11 cellular contexts compared by ENCODE assay signal in genomic region chr6:46323312-46323965, GRCh38.
DNase-seq lines count a peak whose midpoint lies in the region; ATAC-seq and TF ChIP-seq lines count a peak whose summit lies in the region.
"Had no signal": no experiment of that assay in that cellular context is flagged by ENCODE, and none has a peak within 500 bp of the region (broad histone marks: within the 10 kb centered on the region; RNA-seq: fewer than 3 reads in every experiment).

No MANE protein-coding gene starts in this region.

- DNase-seq in COLO829 (ENCODE audit: low spot score) (peak; percentile 26), LoVo (ENCODE audit: low spot score) (peak; percentile 17), osteoblast (ENCODE audit: insufficient read length, low spot score, missing footprints) (peak; percentile 88), G401 (ENCODE audit: low spot score) (no peak)
- no peak for DNase-seq in central memory CD8-positive, alpha-beta T cell (ENCODE audit: low spot score in 2 of 2)
- DNase-seq in stimulated activated naive B cell treated with anti-CD40 and anti-IgM and Interleukin-4, amounts not matched to agents 10 μg/mL and 1 μg/mL and 100 μg/mL, for 72 hours = no peak
- DNase-seq: activated naive CD4-positive, alpha-beta T cell treated with Interleukin-2 at 50 U/mL for 16 hours; NCI-H2171; occipital lobe had no signal

- no peaks in the 10 kb centered on the region for H3K27me3 Mint-ChIP-seq in central memory CD8-positive, alpha-beta T cell
- H3K27me3 Mint-ChIP-seq in stimulated activated naive B cell treated with anti-CD40 and anti-IgM and Interleukin-4, amounts not matched to agents 10 μg/mL and 1 μg/mL and 100 μg/mL, for 72 hours = peaks cover 5 to 6% of the 10 kb centered on the region in 2 donors

- no peaks in the 10 kb centered on the region for H4K20me1 ChIP-seq in osteoblast (ENCODE audit: insufficient read depth, low read length)

- in situ Hi-C loops in G401 (cut with HindIII; ENCODE audit: low sequenced_read_pairs) = no loop called here

- no peaks in the 10 kb centered on the region for H3K27me3 ChIP-seq in osteoblast (ENCODE audit: insufficient read depth, low read length)

- peaks cover 19% of the 10 kb centered on the region for H3K4me1 ChIP-seq in osteoblast (ENCODE audit: insufficient read depth, low read length)

- H3K9me3 Mint-ChIP-seq in central memory CD8-positive, alpha-beta T cell = no peaks in the 10 kb centered on the region
- H3K9me3 Mint-ChIP-seq in stimulated activated naive B cell treated with anti-CD40 and anti-IgM and Interleukin-4, amounts not matched to agents 10 μg/mL and 1 μg/mL and 100 μg/mL, for 72 hours = no peaks in the 10 kb centered on the region

- no peak overlapping the region for H2AFZ ChIP-seq in osteoblast (ENCODE audit: low read length)

- ATAC-seq in central memory CD8-positive, alpha-beta T cell (replicated peaks; ENCODE audit: extremely low read depth, poor library complexity, severe bottlenecking) = no peak
- ATAC-seq in stimulated activated naive B cell treated with anti-CD40 and anti-IgM and Interleukin-4, amounts not matched to agents 10 μg/mL and 1 μg/mL and 100 μg/mL, for 72 hours (replicated peaks) = no peak
- ATAC-seq in HG03442 (IDR thresholded peaks at IDR 0.05; ENCODE audit: unreplicated experiment) (no peak), HG02798 (IDR thresholded peaks at IDR 0.05; ENCODE audit: poor library complexity, unreplicated experiment) (no peak)

- no peak overlapping the region for H3K27ac ChIP-seq in osteoblast (ENCODE audit: low read depth, low read length)

- H3K4me3 ChIP-seq in osteoblast (ENCODE audit: insufficient read depth, low read length) = no peak overlapping the region

- peak overlapping the region; percentile 4 for H3K4me3 Mint-ChIP-seq in central memory CD8-positive, alpha-beta T cell
- no peak overlapping the region for H3K4me3 Mint-ChIP-seq in stimulated activated naive B cell treated with anti-CD40 and anti-IgM and Interleukin-4, amounts not matched to agents 10 μg/mL and 1 μg/mL and 100 μg/mL, for 72 hours

- H3K4me1 Mint-ChIP-seq in central memory CD8-positive, alpha-beta T cell = peaks cover 21% of the 10 kb centered on the region
- H3K4me1 Mint-ChIP-seq in stimulated activated naive B cell treated with anti-CD40 and anti-IgM and Interleukin-4, amounts not matched to agents 10 μg/mL and 1 μg/mL and 100 μg/mL, for 72 hours = no peaks in the 10 kb centered on the region

- peaks cover 2% of the 10 kb centered on the region for H3K36me3 Mint-ChIP-seq in central memory CD8-positive, alpha-beta T cell (ENCODE audit: insufficient read depth)
- H3K36me3 Mint-ChIP-seq in stimulated activated naive B cell treated with anti-CD40 and anti-IgM and Interleukin-4, amounts not matched to agents 10 μg/mL and 1 μg/mL and 100 μg/mL, for 72 hours = no peaks in the 10 kb centered on the region

- H3K36me3 ChIP-seq in osteoblast (ENCODE audit: insufficient read depth, low read length) = no peaks in the 10 kb centered on the region

- H3K27ac Mint-ChIP-seq in central memory CD8-positive, alpha-beta T cell (ENCODE audit: low read depth) = peak overlapping the region; percentile 3
- no peak overlapping the region for H3K27ac Mint-ChIP-seq in stimulated activated naive B cell treated with anti-CD40 and anti-IgM and Interleukin-4, amounts not matched to agents 10 μg/mL and 1 μg/mL and 100 μg/mL, for 72 hours

- H3K79me2 ChIP-seq in osteoblast (ENCODE audit: insufficient read depth, low read length) = no peaks in the 10 kb centered on the region

- TF ChIP-seq CTCF in osteoblast (IDR thresholded peaks at IDR 0.05; ENCODE audit: extremely low read depth, low read depth, low read length) = no peak

- H3K9me3 ChIP-seq in osteoblast (ENCODE audit: low read depth, low read length) = no peaks in the 10 kb centered on the region

- H3K4me2 ChIP-seq in osteoblast (ENCODE audit: insufficient read depth, low read length) = peak overlapping the region; percentile 24

Comparison
In these comparisons a context has a peak if more than half of its experiments do, and no peak if none do; other contexts are left out.
1. DNase-seq: peak in COLO829 (single experiment), LoVo (single experiment) and osteoblast (single experiment); none in central memory CD8-positive, alpha-beta T cell (0 of 2), stimulated activated naive B cell treated with anti-CD40 and anti-IgM and Interleukin-4, amounts not matched to agents 10 μg/mL and 1 μg/mL and 100 μg/mL, for 72 hours (single experiment) and G401 (single experiment).